ENCODE assay signal across 16 cellular contexts in genomic region chr6:79719248-79719975, GRCh38.
DNase-seq lines count a peak whose midpoint lies in the region; ATAC-seq, FAIRE-seq and TF ChIP-seq lines count a peak whose summit lies in the region.
"Had no signal": no experiment of that assay in that cellular context is flagged by ENCODE, and none has a peak within 500 bp of the region (broad histone marks: within the 10 kb centered on the region; RNA-seq: fewer than 3 reads in every experiment).

No MANE protein-coding gene starts in this region.

- H3K4me3 ChIP-seq in right atrium auricular region: no peak overlapping the region
- H3K4me3 ChIP-seq: skin epidermis, upper lobe of left lung had no signal

- H3K27ac ChIP-seq in right atrium auricular region: no peak overlapping the region
- H3K27ac ChIP-seq: skin epidermis, upper lobe of left lung had no signal

- intact Hi-C loops in left ventricle myocardium superior (cut with micrococcal nuclease): no loop called here

- no peaks in the 10 kb centered on the region for H3K36me3 ChIP-seq in right atrium auricular region
- H3K36me3 ChIP-seq: upper lobe of left lung had no signal

- no peak overlapping the region for H3K27ac Mint-ChIP-seq in HFFc6
- H3K27ac Mint-ChIP-seq: natural killer cell treated with Interleukin-12 subunit alpha and Interleukin-12 subunit beta and Interleukin-15 and Interleukin-18, amount 100 ng/mL, for 72 hours had no signal

- TF ChIP-seq CTCF in right atrium auricular region (IDR thresholded peaks at IDR 0.05) (no peak), HFFc6 (IDR thresholded peaks at IDR 0.05) (no peak)

- DNase-seq in left ventricle myocardium superior: no peak
- DNase-seq in right atrium auricular region (ENCODE audit: low spot score): no peak
- DNase-seq in RPMI7951 (ENCODE audit: low read depth): peak; percentile 4
- peak; percentile 67 for DNase-seq in fibroblast of peridontal ligament (ENCODE audit: extremely low read depth)
- no peak for DNase-seq in HTR-8/SVneo (ENCODE audit: insufficient read length, low spot score)
- no peak for DNase-seq in HFFc6
- DNase-seq in retina: no peak
- DNase-seq: activated CD4-positive, CD25-positive, alpha-beta regulatory T cell; activated T-cell treated with anti-CD3 and anti-CD28 coated beads, Interleukin-2, amount 50 U/mL, for 1 hour; aorta; NCI-H1694; NK-92 treated with Interleukin-12 subunit alpha and Interleukin-12 subunit beta, amount 100 ng/mL, for 24 hours; upper lobe of left lung had no signal

- H3K9me3 ChIP-seq in right atrium auricular region: no peaks in the 10 kb centered on the region
- H3K9me3 ChIP-seq: upper lobe of left lung had no signal

- no peak for FAIRE-seq in HTR-8/SVneo (lab: Jason Lieb, UNC)

- H3K4me1 Mint-ChIP-seq in HFFc6 (ENCODE audit: low read depth): no peaks in the 10 kb centered on the region; the same call in 1 of the 2 replicates

- no peaks in the 10 kb centered on the region for H3K27me3 ChIP-seq in right atrium auricular region
- H3K27me3 ChIP-seq: upper lobe of left lung had no signal

- no peaks in the 10 kb centered on the region for H3K36me3 Mint-ChIP-seq in HFFc6 (ENCODE audit: low read depth)
- H3K36me3 Mint-ChIP-seq: natural killer cell treated with Interleukin-12 subunit alpha and Interleukin-12 subunit beta and Interleukin-15 and Interleukin-18, amount 100 ng/mL, for 72 hours had no signal

- no peak overlapping the region for H3K4me3 Mint-ChIP-seq in HFFc6
- H3K4me3 Mint-ChIP-seq: natural killer cell treated with Interleukin-12 subunit alpha and Interleukin-12 subunit beta and Interleukin-15 and Interleukin-18, amount 100 ng/mL, for 72 hours had no signal

- H3K9me3 Mint-ChIP-seq in HFFc6: no peaks in the 10 kb centered on the region
- H3K9me3 Mint-ChIP-seq: natural killer cell treated with Interleukin-12 subunit alpha and Interleukin-12 subunit beta and Interleukin-15 and Interleukin-18, amount 100 ng/mL, for 72 hours had no signal

- peaks cover 0 to 2% of the 10 kb centered on the region in 2 donors for H3K4me1 ChIP-seq in right atrium auricular region

- no peaks in the 10 kb centered on the region for H3K27me3 Mint-ChIP-seq in HFFc6 (ENCODE audit: insufficient read depth)

- ATAC-seq in left ventricle myocardium superior (peak; percentile 27), HG03196 (IDR thresholded peaks at IDR 0.05; ENCODE audit: unreplicated experiment) (no peak)
- ATAC-seq: natural killer cell treated with Interleukin-12 subunit alpha and Interleukin-12 subunit beta and Interleukin-15 and Interleukin-18, amount 100 ng/mL, for 72 hours had no signal

Comparison
In these comparisons a context has a peak if more than half of its experiments do, and no peak if none do; other contexts are left out.
1. DNase-seq: peak in RPMI7951 (single experiment) and fibroblast of peridontal ligament (single experiment); none in left ventricle myocardium superior (single experiment), right atrium auricular region (single experiment), HTR-8/SVneo (single experiment), HFFc6 (single experiment) and retina (single experiment).